ENCODE assay signal across 11 cellular contexts in genomic region chr10:132394936-132395703, GRCh38. TPM values are rescaled to one million over a fixed set of nuclear protein-coding genes. Genes with fewer than 3 reads are reported as not detected.
A peak's percentile ranks its signal among the peaks of the same experiment; 100 is the strongest.
DNase-seq lines count a peak whose midpoint lies in the region; ATAC-seq and TF ChIP-seq lines count a peak whose summit lies in the region.
"Had no signal": no experiment of that assay in that cellular context is flagged by ENCODE, and none has a peak within 500 bp of the region (broad histone marks: within the 10 kb centered on the region; RNA-seq: fewer than 3 reads in every experiment).

No MANE protein-coding gene starts in this region.

- H3K36me3 Mint-ChIP-seq in neural crest cell (ENCODE audit: low read depth): peaks cover 7% of the 10 kb centered on the region

- ATAC-seq in Right ventricle myocardium inferior (no peak), GM21526 (IDR thresholded peaks at IDR 0.05; ENCODE audit: low FRiP score, unreplicated experiment) (no peak), GM21390 (IDR thresholded peaks at IDR 0.05; ENCODE audit: unreplicated experiment) (no peak)

- H3K36me3 ChIP-seq in esophagus muscularis mucosa (no peaks in the 10 kb centered on the region), uterus (no peaks in the 10 kb centered on the region)
- H3K36me3 ChIP-seq: BE2C had no signal

- no peak for TF ChIP-seq CTCF in esophagus muscularis mucosa (IDR thresholded peaks at IDR 0.05)
- TF ChIP-seq CTCF in neural crest cell (conservative IDR thresholded peaks at IDR 0.05): no peak
- TF ChIP-seq CTCF in uterus (IDR thresholded peaks at IDR 0.05): no peak

- peak; percentile 51 for DNase-seq in Right ventricle myocardium inferior (ENCODE audit: missing footprints)
- no peak for DNase-seq in cardiac septum (ENCODE audit: low spot score)
- no peak for DNase-seq in esophagus muscularis mucosa (ENCODE audit: extremely low spot score)
- no peak for DNase-seq in neural crest cell (ENCODE audit: low read depth, low spot score)
- no peak for DNase-seq in uterus
- no peak for DNase-seq in hypothalamus (lab: John Stamatoyannopoulos, UW)
- DNase-seq: activated CD4-positive, alpha-beta T cell treated with anti-CD3 and anti-CD28 coated beads, Interleukin-2, amount 50 U/mL, for 48 hours had no signal

- H3K9me3 Mint-ChIP-seq in neural crest cell: peaks cover 8% of the 10 kb centered on the region

- H3K27ac Mint-ChIP-seq in neural crest cell (ENCODE audit: unreplicated experiment): no peak overlapping the region

- H3K4me3 ChIP-seq in esophagus muscularis mucosa: peak overlapping the region in 3 of 4 donors; percentile 74 to 93 (median 91)
- peak overlapping the region in 1 of 2 donors; percentile 36 for H3K4me3 ChIP-seq in uterus

- TF ChIP-seq POLR2A in esophagus muscularis mucosa (IDR thresholded peaks at IDR 0.05; ENCODE audit: low read depth) (no peak), uterus (IDR thresholded peaks at IDR 0.05) (no peak)

- H3K27me3 Mint-ChIP-seq in neural crest cell (ENCODE audit: low read depth): no peaks in the 10 kb centered on the region

- H3K27ac ChIP-seq in esophagus muscularis mucosa (replicated peaks in 1 of 4): peak overlapping the region; percentile 91 to 99 (median 94)
- H3K27ac ChIP-seq in uterus: peak overlapping the region; percentile 96 to 98
- H3K27ac ChIP-seq: GM23248 had no signal

- H3K4me1 ChIP-seq in esophagus muscularis mucosa (peaks cover 27 to 46% (median 43%) of the 10 kb centered on the region in 4 donors), uterus (peaks cover 0 to 13% of the 10 kb centered on the region in 2 donors)

- no peak for TF ChIP-seq EP300 in esophagus muscularis mucosa (IDR thresholded peaks at IDR 0.05)

- 69% methylated on average over 10 of the region's 12 CpGs for WGBS in esophagus muscularis mucosa

- no peaks in the 10 kb centered on the region for H3K27me3 ChIP-seq in esophagus muscularis mucosa
- H3K27me3 ChIP-seq in uterus: no peaks in the 10 kb centered on the region
- H3K27me3 ChIP-seq: BE2C had no signal

- peaks cover 12% of the 10 kb centered on the region for H3K4me1 Mint-ChIP-seq in neural crest cell

- intact Hi-C loops in Right ventricle myocardium inferior (cut with DNase I): loop anchor here (2.0 to 5.0 kb wide), 2 partner anchors 62 to 242 kb away; partner anchors contain the start of gene LRRC27
- intact Hi-C loops in cardiac septum (cut with DNase I): loop anchor here (5.0 kb wide), 2 partner anchors 122 to 237 kb away; no protein-coding TSS in a partner anchor
- intact Hi-C loops in esophagus muscularis mucosa (cut with DNase I): loop anchor here (5.0 kb wide), 1 partner anchor 142 kb away; the partner anchor contains the start of gene INPP5A
- intact Hi-C loops in uterus (cut with DNase I; ENCODE audit: low total_unique reads): no loop called here

- peak overlapping the region; percentile 59 for H3K4me3 Mint-ChIP-seq in neural crest cell

- H3K9me3 ChIP-seq in esophagus muscularis mucosa: no peaks in the 10 kb centered on the region
- no peaks in the 10 kb centered on the region for H3K9me3 ChIP-seq in uterus
- H3K9me3 ChIP-seq: BE2C had no signal

RNA-seq across cellular contexts. Expression of gene PWWP2B, which starts 1.9 kb away (rescaled TPM):
- total RNA-seq in Right ventricle myocardium inferior: 22.3 TPM
- total RNA-seq in cardiac septum: 14.3 TPM
- 10 to 100 TPM; 11.8 to 25.5 (median 14.3) TPM for total RNA-seq in esophagus muscularis mucosa
- 14.2 and 15.3 TPM in 2 replicates for total RNA-seq in neural crest cell
- 10 to 100 TPM in 2 of 4 donors, 1 to 10 TPM in 1, under 1 TPM in 1; 0.29 to 27.6 (median 8.3) TPM for total RNA-seq in uterus
